Comparison of ENCODE assay signal across 20 cellular contexts in genomic region chr18:74489631-74490030, GRCh38. TPM values are rescaled to one million over a fixed set of nuclear protein-coding genes. Genes with fewer than 3 reads are reported as not detected.
A peak's percentile ranks its signal among the peaks of the same experiment; 100 is the strongest.
DNase-seq lines count a peak whose midpoint lies in the region; ATAC-seq and TF ChIP-seq lines count a peak whose summit lies in the region.
"Had no signal": no experiment of that assay in that cellular context is flagged by ENCODE, and none has a peak within 500 bp of the region (broad histone marks: within the 10 kb centered on the region; RNA-seq: fewer than 3 reads in every experiment).

No MANE protein-coding gene starts in this region.

- H3K27ac Mint-ChIP-seq in HFFc6, result no peak overlapping the region
- no peak overlapping the region for H3K27ac Mint-ChIP-seq in CD4-positive, alpha-beta T cell
- no peak overlapping the region for H3K27ac Mint-ChIP-seq in activated naive CD8-positive, alpha-beta T cell treated with anti-CD3 and anti-CD28 coated beads for 36 hours
- H3K27ac Mint-ChIP-seq: activated CD8-positive, alpha-beta T cell treated with anti-CD3 and anti-CD28 coated beads for 36 hours; activated T-helper 1 cell treated with anti-CD3 and anti-CD28 coated beads, Interleukin-12 subunit alpha, Interleukin-12 subunit beta, Interleukin-2, Interleukin-4 antibody, amounts not matched to agents 30 ng/mL and 10 ng/mL and 1 ng/mL, durations not matched to agents 14 hours and 24 hours and 36 hours; memory B cell had no signal

- WGBS in mesenchymal stem cell, result 28% methylated on average over 6 of the region's 6 CpGs

- H3K9ac ChIP-seq in mesenchymal stem cell (ENCODE audit: low read length), result peak overlapping the region; percentile 31

- H3K4me3 Mint-ChIP-seq in HFFc6, result peak overlapping the region; percentile 52
- H3K4me3 Mint-ChIP-seq in CD4-positive, alpha-beta T cell, result no peak overlapping the region
- no peak overlapping the region for H3K4me3 Mint-ChIP-seq in activated naive CD8-positive, alpha-beta T cell treated with anti-CD3 and anti-CD28 coated beads for 36 hours
- H3K4me3 Mint-ChIP-seq: activated CD8-positive, alpha-beta T cell treated with anti-CD3 and anti-CD28 coated beads for 36 hours; activated T-helper 1 cell treated with anti-CD3 and anti-CD28 coated beads, Interleukin-12 subunit alpha, Interleukin-12 subunit beta, Interleukin-2, Interleukin-4 antibody, amounts not matched to agents 30 ng/mL and 10 ng/mL and 1 ng/mL, durations not matched to agents 14 hours and 24 hours and 36 hours; memory B cell had no signal

- H2BK120ac ChIP-seq in mesenchymal stem cell (ENCODE audit: low read depth, low read length), result no peak overlapping the region

- H3K4me1 Mint-ChIP-seq in HFFc6 (ENCODE audit: low read depth), result peaks cover 6% of the 10 kb centered on the region; the same call in 1 of the 2 replicates
- H3K4me1 Mint-ChIP-seq in CD4-positive, alpha-beta T cell (ENCODE audit: low read depth), result peaks cover 23% of the 10 kb centered on the region
- H3K4me1 Mint-ChIP-seq in activated naive CD8-positive, alpha-beta T cell treated with anti-CD3 and anti-CD28 coated beads for 36 hours, result peaks cover 19% of the 10 kb centered on the region

- H3K14ac ChIP-seq in mesenchymal stem cell (ENCODE audit: low read length in 2 of 2), result no peak overlapping the region

- TF ChIP-seq CTCF in AG10803 (conservative IDR thresholded peaks at IDR 0.05; ENCODE audit: low read length) (no peak), HFFc6 (IDR thresholded peaks at IDR 0.05) (no peak), astrocyte of the spinal cord (IDR thresholded peaks at IDR 0.05; ENCODE audit: low read depth, low read length) (no peak)
- no peak for TF ChIP-seq CTCF in CD4-positive, alpha-beta T cell (IDR thresholded peaks at IDR 0.05)

- no peak overlapping the region for H2BK12ac ChIP-seq in mesenchymal stem cell (ENCODE audit: low read length in 2 of 2)

- no peak overlapping the region for H4K8ac ChIP-seq in mesenchymal stem cell (ENCODE audit: low read length)

- no peak overlapping the region for H2AFZ ChIP-seq in mesenchymal stem cell (ENCODE audit: low read depth, low read length)

- in situ Hi-C loops in astrocyte of the spinal cord (cut with HindIII; ENCODE audit: low sequenced_read_pairs), result no loop called here

- no peaks in the 10 kb centered on the region for H3K36me3 ChIP-seq in mesenchymal stem cell (ENCODE audit: control insufficient read depth in 1 of 2, insufficient read depth in 2 of 2, low read depth in 1 of 2, low read length in 2 of 2)
- H3K36me3 ChIP-seq: colonic mucosa, heart left ventricle, vagina had no signal

- H3K4me3 ChIP-seq in AG10803 (ENCODE audit: low read length) (peak overlapping the region; percentile 46), astrocyte of the spinal cord (ENCODE audit: low read depth, low read length) (peak overlapping the region; percentile 13), mesenchymal stem cell (ENCODE audit: insufficient read depth in 1 of 2, low read depth in 1 of 2, low read length in 2 of 2) (no peak overlapping the region)
- H3K4me3 ChIP-seq: colonic mucosa, vagina had no signal

- intact Hi-C loops in CD4-positive, alpha-beta T cell (cut with DNase I, micrococcal nuclease), result loop anchor here in 1 of 2 experiments (10.0 kb wide), 1 partner anchor 1995 kb away; no protein-coding TSS in a partner anchor
- intact Hi-C loops in cardiac septum (cut with DNase I), result loop anchor here (5.0 kb wide), 2 partner anchors 137 to 292 kb away; no protein-coding TSS in a partner anchor

- CTCF ChIA-PET in CD4-positive, alpha-beta T cell (lab: Charles Lee), result interaction anchor here (1.8 kb wide), 1 partner anchor 136 kb away, joined by 7 read pairs; no protein-coding TSS in a partner anchor

- peaks cover 36% of the 10 kb centered on the region for H3K27me3 Mint-ChIP-seq in HFFc6 (ENCODE audit: insufficient read depth)
- H3K27me3 Mint-ChIP-seq in CD4-positive, alpha-beta T cell, result no peaks in the 10 kb centered on the region
- no peaks in the 10 kb centered on the region for H3K27me3 Mint-ChIP-seq in activated naive CD8-positive, alpha-beta T cell treated with anti-CD3 and anti-CD28 coated beads for 36 hours
- H3K27me3 Mint-ChIP-seq: activated CD8-positive, alpha-beta T cell treated with anti-CD3 and anti-CD28 coated beads for 36 hours had no signal

- H3K9me3 Mint-ChIP-seq in HFFc6, result peaks cover 5% of the 10 kb centered on the region; the same call in 1 of the 2 replicates
- no peaks in the 10 kb centered on the region for H3K9me3 Mint-ChIP-seq in CD4-positive, alpha-beta T cell
- no peaks in the 10 kb centered on the region for H3K9me3 Mint-ChIP-seq in activated naive CD8-positive, alpha-beta T cell treated with anti-CD3 and anti-CD28 coated beads for 36 hours
- H3K9me3 Mint-ChIP-seq: activated CD8-positive, alpha-beta T cell treated with anti-CD3 and anti-CD28 coated beads for 36 hours; activated T-helper 1 cell treated with anti-CD3 and anti-CD28 coated beads, Interleukin-12 subunit alpha, Interleukin-12 subunit beta, Interleukin-2, Interleukin-4 antibody, amounts not matched to agents 30 ng/mL and 10 ng/mL and 1 ng/mL, durations not matched to agents 14 hours and 24 hours and 36 hours had no signal

- H3K27ac ChIP-seq in mesenchymal stem cell (ENCODE audit: low read length, poor library complexity, severe bottlenecking), result peak overlapping the region; percentile 62
- H3K27ac ChIP-seq in CD4-positive, alpha-beta T cell (ENCODE audit: low read depth, low read length), result no peak overlapping the region
- H3K27ac ChIP-seq: colonic mucosa, heart left ventricle, vagina had no signal

- H2BK15ac ChIP-seq in mesenchymal stem cell (ENCODE audit: low read depth, poor library complexity, severe bottlenecking), result no peak overlapping the region

- no peak overlapping the region for H3K23ac ChIP-seq in mesenchymal stem cell (ENCODE audit: low read length in 2 of 2)

- H3K4me2 ChIP-seq in mesenchymal stem cell (ENCODE audit: low read length, poor library complexity, severe bottlenecking), result no peak overlapping the region

- H3K4ac ChIP-seq in mesenchymal stem cell (ENCODE audit: low read depth in 1 of 2, low read length in 2 of 2), result no peak overlapping the region

- peaks cover 1% of the 10 kb centered on the region for H3K4me1 ChIP-seq in mesenchymal stem cell (ENCODE audit: control insufficient read depth, insufficient read depth, low read depth, low read length)
- H3K4me1 ChIP-seq: colonic mucosa had no signal

- no peak overlapping the region for H2BK5ac ChIP-seq in mesenchymal stem cell (ENCODE audit: low read depth, low read length, poor library complexity, severe bottlenecking)

- H3K9me3 ChIP-seq in mesenchymal stem cell (ENCODE audit: control insufficient read depth, low read length), result peaks cover 5% of the 10 kb centered on the region
- H3K9me3 ChIP-seq in CD4-positive, alpha-beta T cell (ENCODE audit: control insufficient read depth, low read length), result no peaks in the 10 kb centered on the region
- H3K9me3 ChIP-seq: colonic mucosa, vagina had no signal

- no peak for ATAC-seq in CD4-positive, alpha-beta T cell (ENCODE audit: poor library complexity)
- ATAC-seq in esophagus mucosa, result no peak
- ATAC-seq: activated CD8-positive, alpha-beta T cell treated with anti-CD3 and anti-CD28 coated beads for 36 hours; HCT116; heart left ventricle had no signal

- no peaks in the 10 kb centered on the region for H3K79me1 ChIP-seq in mesenchymal stem cell (replicated peaks; ENCODE audit: low read length, poor library complexity, severe bottlenecking)

- POLR2A ChIA-PET in CD4-positive, alpha-beta T cell (lab: Charles Lee), result interaction anchor here (0.6 to 1.5 kb wide), 2 partner anchors 114 to 116 kb away, joined by 3 to 5 read pairs; no protein-coding TSS in a partner anchor

- DNase-seq in AG10803 (ENCODE audit: low read depth) (peak; percentile 86), HFFc6 (no peak), astrocyte of the spinal cord (ENCODE audit: low read depth, low spot score) (peak; percentile 65), mesenchymal stem cell (peak; percentile 72), cardiac septum (ENCODE audit: low spot score) (no peak)
- DNase-seq in CD4-positive, alpha-beta T cell, result no peak
- no peak for DNase-seq in activated naive CD8-positive, alpha-beta T cell treated with anti-CD3 and anti-CD28 coated beads for 36 hours
- DNase-seq: activated CD8-positive, alpha-beta T cell treated with anti-CD3 and anti-CD28 coated beads for 36 hours; colonic mucosa; heart left ventricle; islet precursor cell; NCI-H1694 treated with DMSO at 0.1 percent for 48 hours; NCI-H526 had no signal

- no peaks in the 10 kb centered on the region for H3K36me3 Mint-ChIP-seq in HFFc6 (ENCODE audit: low read depth)
- no peaks in the 10 kb centered on the region for H3K36me3 Mint-ChIP-seq in CD4-positive, alpha-beta T cell (ENCODE audit: low read depth)
- H3K36me3 Mint-ChIP-seq in activated naive CD8-positive, alpha-beta T cell treated with anti-CD3 and anti-CD28 coated beads for 36 hours, result no peaks in the 10 kb centered on the region
- H3K36me3 Mint-ChIP-seq: memory B cell had no signal

- no peak overlapping the region for H3K18ac ChIP-seq in mesenchymal stem cell (ENCODE audit: low read depth in 1 of 2, low read length in 2 of 2)

- no peak overlapping the region for H2AK5ac ChIP-seq in mesenchymal stem cell (ENCODE audit: low read length, severe bottlenecking)

- H3K27me3 ChIP-seq in mesenchymal stem cell (ENCODE audit: control insufficient read depth in 1 of 2, insufficient read depth in 1 of 2, low read length in 2 of 2), result peaks cover 0 to 18% of the 10 kb centered on the region in 2 experiments
- H3K27me3 ChIP-seq in CD4-positive, alpha-beta T cell (ENCODE audit: control insufficient read depth, insufficient read depth, low read length), result no peaks in the 10 kb centered on the region
- H3K27me3 ChIP-seq: colonic mucosa, heart left ventricle, vagina had no signal

- no peak overlapping the region for H4K91ac ChIP-seq in mesenchymal stem cell (ENCODE audit: low read length)

RNA-seq across cellular contexts. Expression of gene CNDP2, which starts 6.5 kb away (rescaled TPM):
- total RNA-seq in HFFc6 (2021; fragmentation: NEBNext Ultra II Directional; extraction: Animal tissue kit (Norgen Biotek cat#: 25700)), result 10 to 100 TPM; 79.7 to 95.4 (median 85.3) TPM
- polyA plus RNA-seq in mesenchymal stem cell (2013, experiment 1 of 2), result 77.8 TPM
- polyA plus RNA-seq in mesenchymal stem cell (2013, experiment 2 of 2), result 74.3 TPM
- 10 to 100 TPM; 75.5 to 75.7 TPM for total RNA-seq in CD4-positive, alpha-beta T cell
- total RNA-seq in activated naive CD8-positive, alpha-beta T cell treated with anti-CD3 and anti-CD28 coated beads for 36 hours, result 100 to 1,000 TPM; 201 to 207 TPM
- 185 TPM for total RNA-seq in esophagus mucosa
- 65.7 TPM for total RNA-seq in cardiac septum

RNA-seq across cellular contexts. Expression of gene DIPK1C, which starts 32.5 kb away (rescaled TPM):
- total RNA-seq in HFFc6 (2021; fragmentation: NEBNext Ultra II Directional; extraction: Animal tissue kit (Norgen Biotek cat#: 25700)), result not detected
- not detected for polyA plus RNA-seq in mesenchymal stem cell (2013, experiment 1 of 2)
- polyA plus RNA-seq in mesenchymal stem cell (2013, experiment 2 of 2), result not detected
- total RNA-seq in CD4-positive, alpha-beta T cell, result not detected
- total RNA-seq in activated naive CD8-positive, alpha-beta T cell treated with anti-CD3 and anti-CD28 coated beads for 36 hours, result not detected
- not detected for total RNA-seq in esophagus mucosa
- total RNA-seq in cardiac septum, result 5.9 TPM
- total RNA-seq: activated CD8-positive, alpha-beta T cell treated with anti-CD3 and anti-CD28 coated beads for 36 hours; activated T-helper 1 cell treated with anti-CD3 and anti-CD28 coated beads, Interleukin-12 subunit alpha, Interleukin-12 subunit beta, Interleukin-2, Interleukin-4 antibody, amounts not matched to agents 30 ng/mL and 10 ng/mL and 1 ng/mL, durations not matched to agents 14 hours and 24 hours and 36 hours; MCF 10A; vagina had no signal
- polyA plus RNA-seq: neural cell had no signal

RNA-seq across cellular contexts. Expression of gene CNDP1, which starts 44.7 kb away (rescaled TPM):
- not detected for total RNA-seq in HFFc6 (2021; fragmentation: NEBNext Ultra II Directional; extraction: Animal tissue kit (Norgen Biotek cat#: 25700))
- 0.04 TPM for polyA plus RNA-seq in mesenchymal stem cell (2013, experiment 1 of 2)
- polyA plus RNA-seq in mesenchymal stem cell (2013, experiment 2 of 2), result 0.01 TPM
- total RNA-seq in CD4-positive, alpha-beta T cell, result under 1 TPM; 0.25 to 0.39 TPM
- not detected for total RNA-seq in activated naive CD8-positive, alpha-beta T cell treated with anti-CD3 and anti-CD28 coated beads for 36 hours
- not detected for total RNA-seq in esophagus mucosa
- total RNA-seq in cardiac septum, result not detected
- total RNA-seq: activated CD8-positive, alpha-beta T cell treated with anti-CD3 and anti-CD28 coated beads for 36 hours; activated T-helper 1 cell treated with anti-CD3 and anti-CD28 coated beads, Interleukin-12 subunit alpha, Interleukin-12 subunit beta, Interleukin-2, Interleukin-4 antibody, amounts not matched to agents 30 ng/mL and 10 ng/mL and 1 ng/mL, durations not matched to agents 14 hours and 24 hours and 36 hours; heart left ventricle; MCF 10A had no signal

Comparison
In these comparisons a context has a peak if more than half of its experiments do, and no peak if none do; other contexts are left out.
1. DNase-seq: peak in AG10803 (single experiment), astrocyte of the spinal cord (single experiment) and mesenchymal stem cell (single experiment); none in HFFc6 (single experiment), CD4-positive, alpha-beta T cell (0 of 10), activated naive CD8-positive, alpha-beta T cell treated with anti-CD3 and anti-CD28 coated beads for 36 hours (single experiment) and cardiac septum (single experiment).
2. H3K4me3 ChIP-seq: peak in AG10803 (single experiment) and astrocyte of the spinal cord (single experiment); none in mesenchymal stem cell (0 of 2).